ENCODE assay signal across 24 cellular contexts in the genomic region with DNA sequence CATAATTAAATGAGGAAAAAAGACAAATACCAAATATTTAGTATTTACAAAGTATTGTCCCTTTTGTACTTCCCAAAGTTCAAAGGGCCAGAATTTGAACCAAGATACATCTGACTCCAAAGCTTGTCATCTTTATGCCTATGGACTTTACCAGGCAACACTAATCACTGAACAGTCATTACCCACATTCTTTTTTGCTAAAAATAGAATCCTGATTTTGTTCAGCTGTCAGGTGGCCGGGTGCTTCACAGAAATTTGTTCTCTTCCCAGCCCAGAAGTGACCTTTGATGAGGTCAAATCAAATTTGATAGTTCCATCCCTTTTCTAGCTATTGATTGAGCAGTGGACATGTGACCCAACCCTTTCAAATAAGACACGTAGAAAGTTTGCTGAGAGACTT.
DNase-seq lines count a peak whose midpoint lies in the region; ATAC-seq, FAIRE-seq and TF ChIP-seq lines count a peak whose summit lies in the region.
"Had no signal": no experiment of that assay in that cellular context is flagged by ENCODE, and none has a peak within 500 bp of the region (broad histone marks: within the 10 kb centered on the region; RNA-seq: fewer than 3 reads in every experiment).

No MANE protein-coding gene starts in this region.

- TF ChIP-seq EP300 in suprapubic skin (IDR thresholded peaks at IDR 0.05), result no peak

- H3K27ac ChIP-seq in small intestine (ENCODE audit: low read depth in 1 of 2, low read length in 1 of 2), result no peak overlapping the region
- no peak overlapping the region for H3K27ac ChIP-seq in suprapubic skin
- H3K27ac ChIP-seq: BLaER1 treated with 17β-estradiol and CSF1 and Interleukin-3, amounts not matched to agents 10 nM and 100 nM; SK-N-MC had no signal

- no peak for TF ChIP-seq CTCF in suprapubic skin (IDR thresholded peaks at IDR 0.05)

- DNase-seq in Right ventricle myocardium superior (no peak), cardiac septum (ENCODE audit: low spot score) (no peak), myocyte (ENCODE audit: low read depth) (peak; percentile 55), small intestine (no peak), suprapubic skin (ENCODE audit: low spot score in 2 of 2) (no peak)
- DNase-seq: 8988T; CD4-positive, alpha-beta memory T cell; DND-41; GOT3; HCEC 1CT; NCI-H1417; NCI-H1694 treated with DMSO at 0.1 percent for 48 hours; NCI-H2081 treated with DMSO at 0.1 percent for 48 hours; NCI-H2171 treated with DMSO at 0.1 percent for 48 hours; NCI-H446; NCI-H526; SHP77 treated with DMSO at 0.1 percent for 48 hours; SW 1271; T-helper 17 cell had no signal

- H3K36me3 ChIP-seq in small intestine (ENCODE audit: control insufficient read depth in 2 of 2, insufficient read depth in 2 of 2, low read length in 2 of 2), result no peaks in the 10 kb centered on the region
- no peaks in the 10 kb centered on the region for H3K36me3 ChIP-seq in suprapubic skin
- H3K36me3 ChIP-seq: BLaER1 treated with 17β-estradiol and CSF1 and Interleukin-3, amounts not matched to agents 10 nM and 100 nM had no signal

- no peak for TF ChIP-seq POLR2A in suprapubic skin (IDR thresholded peaks at IDR 0.05)

- 58 to 83% (median 64%) methylated on average over 2 of the region's 2 CpGs for WGBS in small intestine, 3 donors
- 82% methylated on average over 2 of the region's 2 CpGs for WGBS in suprapubic skin

- no peak overlapping the region for H3K4me3 ChIP-seq in small intestine (ENCODE audit: low read depth in 1 of 2, low read length in 2 of 2)
- H3K4me3 ChIP-seq in suprapubic skin, result no peak overlapping the region
- H3K4me3 ChIP-seq: BLaER1 treated with 17β-estradiol and CSF1 and Interleukin-3, amounts not matched to agents 10 nM and 100 nM; SK-N-MC had no signal

- H3K9me3 ChIP-seq in small intestine (ENCODE audit: control insufficient read depth, low read depth) (no peaks in the 10 kb centered on the region), suprapubic skin (no peaks in the 10 kb centered on the region)

- intact Hi-C loops in Right ventricle myocardium superior (cut with DNase I) (no loop called here), cardiac septum (cut with DNase I) (no loop called here)

- no peaks in the 10 kb centered on the region for H3K4me1 ChIP-seq in small intestine (ENCODE audit: control insufficient read depth in 2 of 2, insufficient read depth in 1 of 2, low read depth in 1 of 2, low read length in 1 of 2)
- no peaks in the 10 kb centered on the region for H3K4me1 ChIP-seq in suprapubic skin

- no peak for FAIRE-seq in small intestine (lab: Jason Lieb, UNC)

- ATAC-seq in Right ventricle myocardium superior (ENCODE audit: poor library complexity) (peak; percentile 43), HG02610 (IDR thresholded peaks at IDR 0.05; ENCODE audit: unreplicated experiment) (peak; percentile 80), HG03159 (IDR thresholded peaks at IDR 0.05; ENCODE audit: unreplicated experiment) (peak; percentile 41), GM19351 (IDR thresholded peaks at IDR 0.05; ENCODE audit: unreplicated experiment) (no peak)
- ATAC-seq: T-helper 17 cell had no signal

- H3K27me3 ChIP-seq in small intestine (ENCODE audit: control insufficient read depth in 2 of 2, insufficient read depth in 2 of 2, low read length in 2 of 2) (peaks cover 0 to 2% of the 10 kb centered on the region in 2 donors), suprapubic skin (no peaks in the 10 kb centered on the region)
- H3K27me3 ChIP-seq: BLaER1 treated with 17β-estradiol and CSF1 and Interleukin-3, amounts not matched to agents 10 nM and 100 nM had no signal
